In the genomic region with DNA sequence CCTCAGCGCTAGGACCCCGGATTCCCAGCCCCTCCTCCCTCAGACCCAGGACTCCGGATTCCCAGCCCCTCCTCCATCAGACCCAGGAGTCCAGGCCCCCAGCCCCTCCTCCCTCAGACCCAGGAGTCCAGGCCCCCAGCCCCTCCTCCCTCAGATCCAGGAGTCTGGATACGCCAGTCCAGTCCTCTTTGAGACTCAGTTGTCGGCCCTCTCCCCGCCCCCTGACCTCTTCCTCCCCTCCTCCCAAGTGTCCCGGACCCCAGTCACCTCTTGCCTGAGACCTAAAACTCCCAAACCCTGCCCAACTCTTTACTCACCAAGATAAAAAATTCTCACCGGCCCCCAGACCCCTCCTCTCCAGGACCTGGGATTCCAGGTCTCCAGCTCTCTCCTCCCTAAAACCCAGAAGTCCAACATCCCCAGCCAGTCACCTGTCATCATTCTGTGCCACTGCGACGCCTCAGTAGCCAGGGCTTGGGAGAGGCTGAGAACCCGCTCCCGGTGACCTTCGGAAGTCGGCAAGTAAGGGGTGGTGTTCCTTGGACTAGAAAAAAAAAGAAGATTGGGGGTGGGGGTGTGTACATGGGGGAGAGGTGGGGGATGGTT, we compare ENCODE assay signal across 1 cellular context.
TF ChIP-seq lines count a peak whose summit lies in the region.

No MANE protein-coding gene starts in this region.

TF ChIP-seq in HCT116, 20 proteins besides CTCF, POLR2A, EP300 and RAD21 (continued from another document):
- TF ChIP-seq, protein P1, sequence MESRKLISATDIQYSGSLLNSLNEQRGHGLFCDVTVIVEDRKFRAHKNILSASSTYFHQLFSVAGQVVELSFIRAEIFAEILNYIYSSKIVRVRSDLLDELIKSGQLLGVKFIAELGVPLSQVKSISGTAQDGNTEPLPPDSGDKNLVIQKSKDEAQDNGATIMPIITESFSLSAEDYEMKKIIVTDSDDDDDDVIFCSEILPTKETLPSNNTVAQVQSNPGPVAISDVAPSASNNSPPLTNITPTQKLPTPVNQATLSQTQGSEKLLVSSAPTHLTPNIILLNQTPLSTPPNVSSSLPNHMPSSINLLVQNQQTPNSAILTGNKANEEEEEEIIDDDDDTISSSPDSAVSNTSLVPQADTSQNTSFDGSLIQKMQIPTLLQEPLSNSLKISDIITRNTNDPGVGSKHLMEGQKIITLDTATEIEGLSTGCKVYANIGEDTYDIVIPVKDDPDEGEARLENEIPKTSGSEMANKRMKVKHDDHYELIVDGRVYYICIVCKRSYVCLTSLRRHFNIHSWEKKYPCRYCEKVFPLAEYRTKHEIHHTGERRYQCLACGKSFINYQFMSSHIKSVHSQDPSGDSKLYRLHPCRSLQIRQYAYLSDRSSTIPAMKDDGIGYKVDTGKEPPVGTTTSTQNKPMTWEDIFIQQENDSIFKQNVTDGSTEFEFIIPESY (IDR thresholded peaks at IDR 0.05; ENCODE audit: extremely low read depth, insufficient replicate concordance, low read length): no peak
- TF ChIP-seq, protein P2, sequence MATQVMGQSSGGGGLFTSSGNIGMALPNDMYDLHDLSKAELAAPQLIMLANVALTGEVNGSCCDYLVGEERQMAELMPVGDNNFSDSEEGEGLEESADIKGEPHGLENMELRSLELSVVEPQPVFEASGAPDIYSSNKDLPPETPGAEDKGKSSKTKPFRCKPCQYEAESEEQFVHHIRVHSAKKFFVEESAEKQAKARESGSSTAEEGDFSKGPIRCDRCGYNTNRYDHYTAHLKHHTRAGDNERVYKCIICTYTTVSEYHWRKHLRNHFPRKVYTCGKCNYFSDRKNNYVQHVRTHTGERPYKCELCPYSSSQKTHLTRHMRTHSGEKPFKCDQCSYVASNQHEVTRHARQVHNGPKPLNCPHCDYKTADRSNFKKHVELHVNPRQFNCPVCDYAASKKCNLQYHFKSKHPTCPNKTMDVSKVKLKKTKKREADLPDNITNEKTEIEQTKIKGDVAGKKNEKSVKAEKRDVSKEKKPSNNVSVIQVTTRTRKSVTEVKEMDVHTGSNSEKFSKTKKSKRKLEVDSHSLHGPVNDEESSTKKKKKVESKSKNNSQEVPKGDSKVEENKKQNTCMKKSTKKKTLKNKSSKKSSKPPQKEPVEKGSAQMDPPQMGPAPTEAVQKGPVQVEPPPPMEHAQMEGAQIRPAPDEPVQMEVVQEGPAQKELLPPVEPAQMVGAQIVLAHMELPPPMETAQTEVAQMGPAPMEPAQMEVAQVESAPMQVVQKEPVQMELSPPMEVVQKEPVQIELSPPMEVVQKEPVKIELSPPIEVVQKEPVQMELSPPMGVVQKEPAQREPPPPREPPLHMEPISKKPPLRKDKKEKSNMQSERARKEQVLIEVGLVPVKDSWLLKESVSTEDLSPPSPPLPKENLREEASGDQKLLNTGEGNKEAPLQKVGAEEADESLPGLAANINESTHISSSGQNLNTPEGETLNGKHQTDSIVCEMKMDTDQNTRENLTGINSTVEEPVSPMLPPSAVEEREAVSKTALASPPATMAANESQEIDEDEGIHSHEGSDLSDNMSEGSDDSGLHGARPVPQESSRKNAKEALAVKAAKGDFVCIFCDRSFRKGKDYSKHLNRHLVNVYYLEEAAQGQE (IDR thresholded peaks at IDR 0.05; ENCODE audit: low read depth): no peak
- TF ChIP-seq EZH2phosphoT487 (IDR thresholded peaks at IDR 0.05; ENCODE audit: borderline replicate concordance): no peak
- no peak for TF ChIP-seq ZNF274 (IDR thresholded peaks at IDR 0.05; ENCODE audit: low read depth, low read length)
- TF ChIP-seq CBX3 (IDR thresholded peaks at IDR 0.05; ENCODE audit: low read depth): no peak
- TF ChIP-seq ELF1 (IDR thresholded peaks at IDR 0.05; ENCODE audit: borderline replicate concordance, low read depth): no peak
